Comparison of ENCODE assay signal across 9 cellular contexts in the genomic region with DNA sequence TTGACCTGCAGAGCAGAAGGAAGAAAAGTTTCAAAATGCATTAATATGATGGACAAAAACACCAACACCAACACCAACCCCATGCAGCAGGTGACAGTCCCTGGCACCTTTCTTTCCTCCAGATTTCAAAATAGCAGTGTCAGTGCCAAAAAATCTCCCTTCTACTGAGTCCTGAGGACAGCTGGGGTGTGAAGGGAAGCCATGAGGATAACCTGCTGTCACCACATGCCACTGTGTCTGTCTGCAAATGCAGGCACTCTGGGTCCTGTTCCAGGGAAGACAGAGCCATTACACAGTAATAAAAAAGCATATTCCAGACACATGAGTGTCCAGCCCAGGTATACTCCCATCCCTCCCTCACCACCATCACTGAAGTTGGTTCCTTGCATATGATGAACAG.
"Had no signal": no experiment of that assay in that cellular context is flagged by ENCODE, and none has a peak within 500 bp of the region (broad histone marks: within the 10 kb centered on the region; RNA-seq: fewer than 3 reads in every experiment).

No MANE protein-coding gene starts in this region.

- H3K4me1 ChIP-seq: HAP-1 had no signal

- H3K9ac ChIP-seq: GM23248 had no signal

- H3K36me3 ChIP-seq: HAP-1 had no signal

- H3K4me3 ChIP-seq: GM23248, GM23338, HAP-1 had no signal

- H3K4me2 ChIP-seq: GM23338 had no signal

- H3K27ac ChIP-seq: GM23248 had no signal

- DNase-seq: GM23248, GOT3, H7, H9, HCEC 1CT, HFFc6 had no signal

- ATAC-seq: GM23338, HCT116 had no signal
